ENCODE assay signal across 1 cellular context in genomic region chr10:102405632-102406031, GRCh38.
TF ChIP-seq lines count a peak whose summit lies in the region.

No MANE protein-coding gene starts in this region.

TF ChIP-seq in WTC11, 78 proteins besides CTCF, POLR2A, EP300 and RAD21 (continued from another document):
- TF ChIP-seq ZNF425 (CRISPR knock-in tag; conservative IDR thresholded peaks at IDR 0.05) (no peak), HMGA2 (CRISPR knock-in tag; IDR thresholded peaks at IDR 0.05) (no peak), E2F1 (CRISPR knock-in tag; IDR thresholded peaks at IDR 0.05) (no peak), MXD4 (CRISPR knock-in tag; IDR thresholded peaks at IDR 0.05; ENCODE audit: borderline replicate concordance) (no peak), ATF1 (CRISPR knock-in tag; IDR thresholded peaks at IDR 0.05) (no peak), IRF1 (CRISPR knock-in tag; IDR thresholded peaks at IDR 0.05) (no peak)
